In genomic region chr3:46909535-46910161, GRCh38 we compare ENCODE assay signal across 8 cellular contexts. TPM values are rescaled to one million over a fixed set of nuclear protein-coding genes. Genes with fewer than 3 reads are reported as not detected.
A peak's percentile ranks its signal among the peaks of the same experiment; 100 is the strongest.
DNase-seq lines count a peak whose midpoint lies in the region; ATAC-seq, FAIRE-seq and TF ChIP-seq lines count a peak whose summit lies in the region.

No MANE protein-coding gene starts in this region.

- H3K27ac Mint-ChIP-seq in activated naive CD8-positive, alpha-beta T cell treated with anti-CD3 and anti-CD28 coated beads, Interleukin-2, amount 10 ng/mL, durations not matched to agents 7 days and 5 days: peak overlapping the region; percentile 14

- no peak for TF ChIP-seq POLR2A in NB4 (IDR thresholded peaks at IDR 0.05; ENCODE audit: extremely low read depth, insufficient read length)

- WGBS in heart right ventricle, 2 donors: 19% methylated on average over 18 of the region's 18 CpGs

- H3K27ac ChIP-seq in A673 (ENCODE audit: low read depth, low read length, poor library complexity, severe bottlenecking) (no peak overlapping the region), heart right ventricle (no peak overlapping the region), rectal smooth muscle tissue (ENCODE audit: low read depth, low read length) (no peak overlapping the region)

- H3K9me3 ChIP-seq in A673 (ENCODE audit: low read depth, low read length, poor library complexity, severe bottlenecking) (no peaks in the 10 kb centered on the region), heart right ventricle (no peaks in the 10 kb centered on the region)

- H3K36me3 ChIP-seq in A673 (ENCODE audit: insufficient read depth, low read length, poor library complexity, severe bottlenecking): no peaks in the 10 kb centered on the region
- no peaks in the 10 kb centered on the region for H3K36me3 ChIP-seq in heart right ventricle
- H3K36me3 ChIP-seq in rectal smooth muscle tissue (ENCODE audit: control insufficient read depth, insufficient read depth, low read length): no peaks in the 10 kb centered on the region

- DNase-seq in A673 (ENCODE audit: low spot score) (peak; percentile 80), NB4 (ENCODE audit: low read depth) (peak; percentile 86), SW480 (ENCODE audit: low spot score) (peak; percentile 80), heart right ventricle (peak; percentile 84 to 89), urothelium cell line (ENCODE audit: low spot score) (peak; percentile 88)
- DNase-seq in activated naive CD8-positive, alpha-beta T cell treated with anti-CD3 and anti-CD28 coated beads, Interleukin-2, amount 10 ng/mL, durations not matched to agents 7 days and 5 days: peak; percentile 81

- no peak for FAIRE-seq in urothelium cell line (lab: Jason Lieb, UNC)

- peak; percentile 74 for TF ChIP-seq CTCF in A673 (conservative IDR thresholded peaks at IDR 0.05; ENCODE audit: low read depth, low read length)
- TF ChIP-seq CTCF in NB4 (IDR thresholded peaks at IDR 0.05; ENCODE audit: low read depth, low read length): peak; percentile 86
- peak; percentile 67 to 93 (median 88) for TF ChIP-seq CTCF in heart right ventricle (IDR thresholded peaks at IDR 0.05)

- CTCF ChIA-PET in A673 (lab: Charles Lee): interaction anchor here (1.0 to 1.1 kb wide), 2 partner anchors 41 to 44 kb away, joined by 4 read pairs; no protein-coding TSS in a partner anchor

- no peaks in the 10 kb centered on the region for H3K27me3 Mint-ChIP-seq in activated naive CD8-positive, alpha-beta T cell treated with anti-CD3 and anti-CD28 coated beads, Interleukin-2, amount 10 ng/mL, durations not matched to agents 7 days and 5 days

- POLR2A ChIA-PET in A673 (lab: Charles Lee; ENCODE audit: low non-redundant PET): no interaction called here
- POLR2A ChIA-PET in activated naive CD8-positive, alpha-beta T cell treated with anti-CD3 and anti-CD28 coated beads, Interleukin-2, amount 10 ng/mL, durations not matched to agents 7 days and 5 days (lab: Charles Lee): no interaction called here

- H3K4me3 ChIP-seq in A673 (ENCODE audit: low read depth, low read length, poor library complexity, severe bottlenecking) (no peak overlapping the region), NB4 (ENCODE audit: low read depth, low read length) (no peak overlapping the region), heart right ventricle (peak overlapping the region in 1 of 10 donors; percentile 19), rectal smooth muscle tissue (ENCODE audit: low read length) (peak overlapping the region; percentile 30)

- H3K4me3 Mint-ChIP-seq in activated naive CD8-positive, alpha-beta T cell treated with anti-CD3 and anti-CD28 coated beads, Interleukin-2, amount 10 ng/mL, durations not matched to agents 7 days and 5 days: no peak overlapping the region

- ATAC-seq in GM19023 (IDR thresholded peaks at IDR 0.05; ENCODE audit: unreplicated experiment) (peak; percentile 64), heart right ventricle (peak; percentile 75 to 88 (median 82))
- ATAC-seq in activated naive CD8-positive, alpha-beta T cell treated with anti-CD3 and anti-CD28 coated beads, Interleukin-2, amount 10 ng/mL, durations not matched to agents 7 days and 5 days (ENCODE audit: low read depth): peak; percentile 80

- peaks cover 8% of the 10 kb centered on the region for H3K4me1 Mint-ChIP-seq in activated naive CD8-positive, alpha-beta T cell treated with anti-CD3 and anti-CD28 coated beads, Interleukin-2, amount 10 ng/mL, durations not matched to agents 7 days and 5 days

- H3K27me3 ChIP-seq in A673 (replicated peaks; ENCODE audit: insufficient read depth, low read depth, low read length, poor library complexity): no peaks in the 10 kb centered on the region
- no peaks in the 10 kb centered on the region for H3K27me3 ChIP-seq in heart right ventricle
- H3K27me3 ChIP-seq in rectal smooth muscle tissue (ENCODE audit: control insufficient read depth, insufficient read depth, low read length): peaks cover 5% of the 10 kb centered on the region

- H3K36me3 Mint-ChIP-seq in activated naive CD8-positive, alpha-beta T cell treated with anti-CD3 and anti-CD28 coated beads, Interleukin-2, amount 10 ng/mL, durations not matched to agents 7 days and 5 days: peaks cover 2% of the 10 kb centered on the region

- no peak overlapping the region for H3K9ac ChIP-seq in rectal smooth muscle tissue (ENCODE audit: low read length)

- no peaks in the 10 kb centered on the region for H3K9me3 Mint-ChIP-seq in activated naive CD8-positive, alpha-beta T cell treated with anti-CD3 and anti-CD28 coated beads, Interleukin-2, amount 10 ng/mL, durations not matched to agents 7 days and 5 days

- H3K4me1 ChIP-seq in A673 (ENCODE audit: insufficient read depth, low read length, poor library complexity, severe bottlenecking) (peaks cover 11% of the 10 kb centered on the region), heart right ventricle (peaks cover 9 to 36% (median 24%) of the 10 kb centered on the region in 9 donors), rectal smooth muscle tissue (ENCODE audit: control insufficient read depth, insufficient read depth, low read length) (peaks cover 8% of the 10 kb centered on the region)

- intact Hi-C loops in A673 (cut with micrococcal nuclease; ENCODE audit: unreplicated experiment): loop anchor here (5.0 kb wide), 1 partner anchor 42 kb away; no protein-coding TSS in a partner anchor
- intact Hi-C loops in heart right ventricle (cut with DNase I): loop anchor here in 9 of 10 donors (2.0 to 5.0 kb wide), 4 partner anchors 42 to 205 kb away; no protein-coding TSS in a partner anchor

- no TSS peak for BruUV-seq in A673 (replicated peaks; lab: Mats Ljungman, UMichigan)

RNA-seq across cellular contexts. Expression of gene PTH1R, which starts 32.1 kb away (rescaled TPM):
- total RNA-seq in A673 (2021) (1.2 and 1.7 TPM in 2 replicates), heart right ventricle (10 to 100 TPM in 2 of 10 donors, 1 to 10 TPM in 8; 1.5 to 18.5 (median 3.0) TPM)
- not detected for total RNA-seq in activated naive CD8-positive, alpha-beta T cell treated with anti-CD3 and anti-CD28 coated beads, Interleukin-2, amount 10 ng/mL, durations not matched to agents 7 days and 5 days
- polyA plus RNA-seq in heart right ventricle: 10 to 100 TPM; 12.8 to 89.8 TPM

RNA-seq across cellular contexts. Expression of gene MYL3, which starts 46.4 kb away (rescaled TPM):
- not detected in 2 replicates for total RNA-seq in A673 (2021)
- total RNA-seq in activated naive CD8-positive, alpha-beta T cell treated with anti-CD3 and anti-CD28 coated beads, Interleukin-2, amount 10 ng/mL, durations not matched to agents 7 days and 5 days: not detected
- 1,000 to 10,000 TPM; 5,377 to 9,904 (median 7,431) TPM for total RNA-seq in heart right ventricle
- 1,000 to 10,000 TPM; 7,541 to 8,578 TPM for polyA plus RNA-seq in heart right ventricle

Comparison
In these comparisons a context has a peak if more than half of its experiments do, and no peak if none do; other contexts are left out.
1. RNA of gene MYL3, which starts 46.4 kb away (total RNA-seq): 5,377 to 9,904 TPM in heart right ventricle; not detected in A673 and not detected in activated naive CD8-positive, alpha-beta T cell treated with anti-CD3 and anti-CD28 coated beads, Interleukin-2, amount 10 ng/mL, durations not matched to agents 7 days and 5 days; every median in the first group is over 1,000 times any median in the second.
2. Peak in every context shown above with its lines, with median percentiles within 50 percentile points of each other: DNase-seq, CTCF ChIP-seq and ATAC-seq.